In genomic region chr4:168569909-168570276, GRCh38 we compare ENCODE assay signal across 17 cellular contexts.
DNase-seq lines count a peak whose midpoint lies in the region; ATAC-seq, FAIRE-seq and TF ChIP-seq lines count a peak whose summit lies in the region.
"Had no signal": no experiment of that assay in that cellular context is flagged by ENCODE, and none has a peak within 500 bp of the region (broad histone marks: within the 10 kb centered on the region; RNA-seq: fewer than 3 reads in every experiment).

No MANE protein-coding gene starts in this region.

- H3K27me3 ChIP-seq in endothelial cell of umbilical vein (ENCODE audit: control insufficient read depth in 2 of 2, insufficient read depth in 2 of 2, low read length in 2 of 2) (no peaks in the 10 kb centered on the region), psoas muscle (ENCODE audit: insufficient read depth in 3 of 3, low read length in 2 of 3) (no peaks in the 10 kb centered on the region)
- H3K27me3 ChIP-seq: BLaER1 treated with 17β-estradiol and CSF1 and Interleukin-3, amounts not matched to agents 10 nM and 100 nM had no signal

- WGBS in psoas muscle, 3 donors: 25 to 37% (median 28%) methylated on average over 10 of the region's 10 CpGs

- intact Hi-C loops in endothelial cell of umbilical vein (cut with micrococcal nuclease): loop anchor here (1.0 kb wide), 1 partner anchor 12 kb away; no protein-coding TSS in a partner anchor
- intact Hi-C loops in psoas muscle (cut with DNase I): no loop called here

- POLR2A ChIA-PET in HEK293T (lab: Yijun Ruan, JAX): no interaction called here
- POLR2A ChIA-PET in endothelial cell of umbilical vein (lab: Charles Lee): no interaction called here

- TF ChIP-seq CTCF in endothelial cell of umbilical vein (IDR thresholded peaks at IDR 0.05; ENCODE audit: extremely low read depth in 1 of 2, insufficient read depth in 1 of 2, low read depth in 1 of 2, low read length in 2 of 2): no peak
- TF ChIP-seq CTCF in psoas muscle (IDR thresholded peaks at IDR 0.05): no peak

- H3K4me3 ChIP-seq in endothelial cell of umbilical vein (replicated peaks in 1 of 3; ENCODE audit: insufficient read depth in 1 of 3, low read depth in 1 of 3, low read length in 3 of 3) (peak overlapping the region in 1 of 3 experiments; percentile 30), psoas muscle (peak overlapping the region; percentile 45)
- H3K4me3 ChIP-seq: BLaER1 treated with 17β-estradiol and CSF1 and Interleukin-3, amounts not matched to agents 10 nM and 100 nM had no signal

- DNase-seq in COLO668 (lab: John Stamatoyannopoulos, UW; ENCODE audit: unreplicated experiment): peak; percentile 16
- DNase-seq in HEK293T (ENCODE audit: extremely low spot score): no peak
- peak; percentile 57 for DNase-seq in endothelial cell of umbilical vein (ENCODE audit: low read depth, low spot score)
- DNase-seq in psoas muscle: no peak
- no peak for DNase-seq in Kasumi-1 (lab: John Stamatoyannopoulos, UW)
- DNase-seq in GF-D8 (lab: John Stamatoyannopoulos, UW): no peak
- DNase-seq: activated effector memory CD4-positive, alpha-beta T cell treated with anti-CD3 and anti-CD28 coated beads, Interleukin-2, amount 50 U/mL, for 16 hours; amygdala; glutamatergic neuron; KBM-7; midbrain; stimulated activated CD4-positive, alpha-beta T cell treated with anti-CD3 and anti-CD28 coated beads, Interleukin-15, amount 100 ng/mL, for 24 hours; T-cell had no signal

- H3K27ac ChIP-seq in endothelial cell of umbilical vein (ENCODE audit: insufficient read depth, low read depth, low read length) (peak overlapping the region; percentile 39), psoas muscle (peak overlapping the region; percentile 75)
- H3K27ac ChIP-seq: BLaER1 treated with 17β-estradiol and CSF1 and Interleukin-3, amounts not matched to agents 10 nM and 100 nM had no signal

- CTCF ChIA-PET in HEK293T (lab: Yijun Ruan, JAX) (no interaction called here), endothelial cell of umbilical vein (lab: Charles Lee) (no interaction called here)

- peak overlapping the region; percentile 58 for H2AFZ ChIP-seq in endothelial cell of umbilical vein (ENCODE audit: low read depth, low read length)

- no peak for ATAC-seq in psoas muscle
- no peak for ATAC-seq in HG02973 (IDR thresholded peaks at IDR 0.05; ENCODE audit: unreplicated experiment)
- ATAC-seq: T-cell, WTC11 had no signal

- H3K4me1 ChIP-seq in endothelial cell of umbilical vein (ENCODE audit: control insufficient read depth, extremely low read depth, insufficient read depth, low read length): peaks cover 26% of the 10 kb centered on the region
- peaks cover 50% of the 10 kb centered on the region for H3K4me1 ChIP-seq in psoas muscle
- H3K4me1 ChIP-seq: BLaER1 treated with 17β-estradiol and CSF1 and Interleukin-3, amounts not matched to agents 10 nM and 100 nM had no signal

- FAIRE-seq in endothelial cell of umbilical vein (lab: Jason Lieb, UNC): no peak
- FAIRE-seq: RCC 7860 had no signal

- H4K20me1 ChIP-seq in endothelial cell of umbilical vein (replicated peaks; ENCODE audit: control insufficient read depth, extremely low read depth, insufficient read depth, low read length): no peaks in the 10 kb centered on the region
- H4K20me1 ChIP-seq: BLaER1 treated with 17β-estradiol and CSF1 and Interleukin-3, amounts not matched to agents 10 nM and 100 nM had no signal

- TF ChIP-seq POLR2A in endothelial cell of umbilical vein (IDR thresholded peaks at IDR 0.05; ENCODE audit: low read depth, low read length): no peak

- dilution Hi-C loops in endothelial cell of umbilical vein (cut with MboI; ENCODE audit: extremely low pct_ligation_motif_present, low sequenced_read_pairs): no loop called here

- H3K4me2 ChIP-seq in endothelial cell of umbilical vein (ENCODE audit: insufficient read depth, low read length): peak overlapping the region; percentile 53
- H3K4me2 ChIP-seq: BLaER1 treated with 17β-estradiol and CSF1 and Interleukin-3, amounts not matched to agents 10 nM and 100 nM had no signal

- BruUV-seq in endothelial cell of umbilical vein (replicated peaks; lab: Mats Ljungman, UMichigan): no TSS peak

- H3K9me3 ChIP-seq in endothelial cell of umbilical vein (replicated peaks; ENCODE audit: control insufficient read depth, insufficient read depth, low read length) (no peaks in the 10 kb centered on the region), psoas muscle (no peaks in the 10 kb centered on the region)
- H3K9me3 ChIP-seq: BLaER1 treated with 17β-estradiol and CSF1 and Interleukin-3, amounts not matched to agents 10 nM and 100 nM had no signal

- H3K9ac ChIP-seq in endothelial cell of umbilical vein (replicated peaks; ENCODE audit: extremely low read depth, insufficient read depth, low read length): peak overlapping the region; percentile 45
- H3K9ac ChIP-seq: BLaER1 treated with 17β-estradiol and CSF1 and Interleukin-3, amounts not matched to agents 10 nM and 100 nM had no signal

- no peaks in the 10 kb centered on the region for H3K9me1 ChIP-seq in endothelial cell of umbilical vein (replicated peaks; ENCODE audit: control insufficient read depth, extremely low read depth, insufficient read depth, low read length)

- H3K36me3 ChIP-seq in endothelial cell of umbilical vein (ENCODE audit: control insufficient read depth in 2 of 2, extremely low read depth in 1 of 2, insufficient read depth in 2 of 2, low read length in 2 of 2) (no peaks in the 10 kb centered on the region), psoas muscle (ENCODE audit: insufficient read depth in 1 of 2, low read depth in 1 of 2) (no peaks in the 10 kb centered on the region)
- H3K36me3 ChIP-seq: BLaER1 treated with 17β-estradiol and CSF1 and Interleukin-3, amounts not matched to agents 10 nM and 100 nM had no signal

- H3K79me2 ChIP-seq in endothelial cell of umbilical vein (ENCODE audit: control insufficient read depth, insufficient read depth, low read length): no peaks in the 10 kb centered on the region

TF ChIP-seq in HEK293T, 16 proteins besides CTCF, POLR2A, EP300 and RAD21:
- TF ChIP-seq HDGF (IDR thresholded peaks at IDR 0.05; ENCODE audit: borderline replicate concordance) (no peak), LEF1 (IDR thresholded peaks at IDR 0.05; ENCODE audit: borderline replicate concordance) (no peak), NFRKB (IDR thresholded peaks at IDR 0.05) (no peak), ZNF384 (IDR thresholded peaks at IDR 0.05) (no peak), TARDBP (IDR thresholded peaks at IDR 0.05) (no peak), FOXA1 (IDR thresholded peaks at IDR 0.05) (peak; percentile 57; the same call in 1 of the 2 replicates), SUZ12 (IDR thresholded peaks at IDR 0.05) (no peak)

TF ChIP-seq in endothelial cell of umbilical vein, 7 proteins besides CTCF, POLR2A, EP300 and RAD21:
- TF ChIP-seq JUN (IDR thresholded peaks at IDR 0.05; ENCODE audit: borderline replicate concordance, insufficient read depth, insufficient read length, low read depth) (no peak), EZH2 (IDR thresholded peaks at IDR 0.05; ENCODE audit: borderline replicate concordance, low read depth, low read length, severe bottlenecking) (no peak), POLR2AphosphoS5 (IDR thresholded peaks at IDR 0.05; ENCODE audit: insufficient read depth, low read depth, low read length) (no peak), MYC (IDR thresholded peaks at IDR 0.05; ENCODE audit: low read depth, low read length) (no peak), MAX (IDR thresholded peaks at IDR 0.05; ENCODE audit: insufficient read depth, insufficient read length) (no peak), FOS (IDR thresholded peaks at IDR 0.05; ENCODE audit: borderline replicate concordance, insufficient read depth, low read length) (no peak)

Comparison
In these comparisons a context has a peak if more than half of its experiments do, and no peak if none do; other contexts are left out.
1. DNase-seq: peak in COLO668 (single experiment) and endothelial cell of umbilical vein (single experiment); none in HEK293T (single experiment), psoas muscle (0 of 2), Kasumi-1 (0 of 2) and GF-D8 (single experiment).